In genomic region chr11:44738791-44739190, GRCh38 we compare ENCODE assay signal across 17 cellular contexts. TPM values are rescaled to one million over a fixed set of nuclear protein-coding genes. Genes with fewer than 3 reads are reported as not detected.
A peak's percentile ranks its signal among the peaks of the same experiment; 100 is the strongest.
DNase-seq lines count a peak whose midpoint lies in the region; ATAC-seq and TF ChIP-seq lines count a peak whose summit lies in the region.
"Had no signal": no experiment of that assay in that cellular context is flagged by ENCODE, and none has a peak within 500 bp of the region (broad histone marks: within the 10 kb centered on the region; RNA-seq: fewer than 3 reads in every experiment).

No MANE protein-coding gene starts in this region.

- H3K36me3 Mint-ChIP-seq in T-helper 17 cell (ENCODE audit: low read depth) (peaks cover 2% of the 10 kb centered on the region), endothelial cell (ENCODE audit: low read depth, unreplicated experiment) (peaks cover 54% of the 10 kb centered on the region)
- H3K36me3 Mint-ChIP-seq in stimulated activated effector memory CD8-positive, alpha-beta T cell treated with anti-CD3 and anti-CD28 coated beads, Interleukin-12 subunit alpha, Interleukin-12 subunit beta, amount 100 ng/mL, for 72 hours, result no peaks in the 10 kb centered on the region
- H3K36me3 Mint-ChIP-seq: CD14-positive monocyte had no signal

- peaks cover 0 to 72% of the 10 kb centered on the region in 2 donors for H3K4me1 ChIP-seq in right atrium auricular region

- no peaks in the 10 kb centered on the region for H3K9me3 Mint-ChIP-seq in endothelial cell (ENCODE audit: unreplicated experiment)
- no peaks in the 10 kb centered on the region for H3K9me3 Mint-ChIP-seq in stimulated activated effector memory CD8-positive, alpha-beta T cell treated with anti-CD3 and anti-CD28 coated beads, Interleukin-12 subunit alpha, Interleukin-12 subunit beta, amount 100 ng/mL, for 72 hours
- H3K9me3 Mint-ChIP-seq: CD14-positive monocyte; CD4-positive, alpha-beta memory T cell had no signal

- intact Hi-C loops in cardiac septum (cut with DNase I), result no loop called here

- DNase-seq in cardiac septum (ENCODE audit: low spot score), result peak; percentile 57
- no peak for DNase-seq in right atrium auricular region (ENCODE audit: low spot score)
- DNase-seq in T-helper 17 cell, result no peak
- no peak for DNase-seq in endothelial cell (ENCODE audit: low spot score)
- no peak for DNase-seq in stimulated activated effector memory CD8-positive, alpha-beta T cell treated with anti-CD3 and anti-CD28 coated beads, Interleukin-12 subunit alpha, Interleukin-12 subunit beta, amount 100 ng/mL, for 72 hours (ENCODE audit: low spot score in 2 of 2)
- no peak for DNase-seq in NCI-H1436 treated with DMSO at 0.1 percent for 48 hours (lab: John Stamatoyannopoulos, UW)
- DNase-seq: 8988T; CD4-positive, alpha-beta memory T cell; DMS153; DMS79; GF-D8; GM23248; HCEC 1CT had no signal

- H3K4me3 Mint-ChIP-seq in T-helper 17 cell (no peak overlapping the region), endothelial cell (ENCODE audit: unreplicated experiment) (peak overlapping the region; percentile 11)
- no peak overlapping the region for H3K4me3 Mint-ChIP-seq in stimulated activated effector memory CD8-positive, alpha-beta T cell treated with anti-CD3 and anti-CD28 coated beads, Interleukin-12 subunit alpha, Interleukin-12 subunit beta, amount 100 ng/mL, for 72 hours
- H3K4me3 Mint-ChIP-seq: CD14-positive monocyte; CD4-positive, alpha-beta memory T cell had no signal

- H3K27ac Mint-ChIP-seq in T-helper 17 cell (peak overlapping the region; percentile 86), endothelial cell (ENCODE audit: unreplicated experiment) (no peak overlapping the region)
- peak overlapping the region; percentile 2 for H3K27ac Mint-ChIP-seq in stimulated activated effector memory CD8-positive, alpha-beta T cell treated with anti-CD3 and anti-CD28 coated beads, Interleukin-12 subunit alpha, Interleukin-12 subunit beta, amount 100 ng/mL, for 72 hours
- H3K27ac Mint-ChIP-seq: CD14-positive monocyte had no signal

- ATAC-seq in T-helper 17 cell, result no peak
- ATAC-seq in stimulated activated effector memory CD8-positive, alpha-beta T cell treated with anti-CD3 and anti-CD28 coated beads, Interleukin-12 subunit alpha, Interleukin-12 subunit beta, amount 100 ng/mL, for 72 hours, result no peak
- ATAC-seq in GM18907 (IDR thresholded peaks at IDR 0.05; ENCODE audit: unreplicated experiment), result no peak

- no peak overlapping the region for H3K4me3 ChIP-seq in right atrium auricular region
- H3K4me3 ChIP-seq: BLaER1, GM23248 had no signal

- H3K27me3 Mint-ChIP-seq in T-helper 17 cell, result no peaks in the 10 kb centered on the region
- H3K27me3 Mint-ChIP-seq in endothelial cell (ENCODE audit: unreplicated experiment), result peaks cover 11% of the 10 kb centered on the region
- H3K27me3 Mint-ChIP-seq: CD4-positive, alpha-beta memory T cell had no signal

- H3K36me3 ChIP-seq in right atrium auricular region, result no peaks in the 10 kb centered on the region
- H3K36me3 ChIP-seq: BLaER1 had no signal

- TF ChIP-seq CTCF in right atrium auricular region (IDR thresholded peaks at IDR 0.05), result no peak
- TF ChIP-seq CTCF in endothelial cell (IDR thresholded peaks at IDR 0.05; ENCODE audit: unreplicated experiment), result no peak

- H3K9me3 ChIP-seq in right atrium auricular region (no peaks in the 10 kb centered on the region), T-helper 17 cell (ENCODE audit: control insufficient read depth, low read length, poor library complexity, severe bottlenecking) (no peaks in the 10 kb centered on the region)
- H3K9me3 ChIP-seq: BLaER1 had no signal

- H3K4me1 Mint-ChIP-seq in T-helper 17 cell (peaks cover 49% of the 10 kb centered on the region), endothelial cell (ENCODE audit: unreplicated experiment) (peaks cover 88% of the 10 kb centered on the region)
- H3K4me1 Mint-ChIP-seq in stimulated activated effector memory CD8-positive, alpha-beta T cell treated with anti-CD3 and anti-CD28 coated beads, Interleukin-12 subunit alpha, Interleukin-12 subunit beta, amount 100 ng/mL, for 72 hours, result peaks cover 17% of the 10 kb centered on the region

- H3K27ac ChIP-seq in right atrium auricular region, result no peak overlapping the region
- H3K27ac ChIP-seq: BLaER1, GM23248 had no signal

- no peaks in the 10 kb centered on the region for H3K27me3 ChIP-seq in right atrium auricular region
- H3K27me3 ChIP-seq: BLaER1 had no signal

RNA-seq across cellular contexts. Expression of gene TSPAN18, which starts 12.0 kb away (rescaled TPM):
- total RNA-seq in cardiac septum (153 TPM), right atrium auricular region (10 to 100 TPM; 76.3 to 79.3 TPM), T-helper 17 cell (10 to 100 TPM; 79.8 to 93.2 TPM), endothelial cell (ENCODE audit: unreplicated experiment) (717 TPM)
- total RNA-seq: HT-29 had no signal
